Comparison of ENCODE assay signal across 30 cellular contexts in genomic region chr7:147048864-147049263, GRCh38.
"Had no signal": no experiment of that assay in that cellular context is flagged by ENCODE, and none has a peak within 500 bp of the region (broad histone marks: within the 10 kb centered on the region; RNA-seq: fewer than 3 reads in every experiment).

No MANE protein-coding gene starts in this region.

- H3K4me3 ChIP-seq: adrenal gland, cardiac muscle cell had no signal

- H3K4me1 ChIP-seq: adrenal gland had no signal

- H3K27me3 ChIP-seq: adrenal gland, cardiac muscle cell had no signal

- H3K27ac ChIP-seq: adrenal gland, cardiac muscle cell, VCaP had no signal

- H3K9me3 ChIP-seq: adrenal gland had no signal

- DNase-seq: activated B cell treated with CpG ODN at 0.5 μM for 24 hours; activated CD4-positive, alpha-beta memory T cell treated with anti-CD3 and anti-CD28 coated beads for 36 hours; activated CD4-positive, alpha-beta T cell treated with anti-CD3 and anti-CD28 coated beads for 4 hours; activated CD4-positive, alpha-beta T cell treated with anti-CD3 and anti-CD28 coated beads, Interleukin-2, amount 10 ng/mL, durations not matched to agents 24 days and 14 days; activated CD4-positive, alpha-beta T cell treated with anti-CD3 and anti-CD28 coated beads, Interleukin-2, amount 50 U/mL, for 1 hour; activated CD4-positive, alpha-beta T cell treated with anti-CD3 and anti-CD28 coated beads, Interleukin-2, amount 50 U/mL, for 4 hours; activated CD4-positive, CD25-positive, alpha-beta regulatory T cell treated with anti-CD3 and anti-CD28 coated beads, Interleukin-2, amount 50 U/mL, for 72 hours; activated CD8-positive, alpha-beta memory T cell treated with anti-CD3 and anti-CD28 coated beads, Interleukin-2, amount 50 U/mL, for 4 hours; activated CD8-positive, alpha-beta T cell treated with anti-CD3 and anti-CD28 coated beads for 36 hours; activated effector memory CD4-positive, alpha-beta T cell treated with anti-CD3 and anti-CD28 coated beads, Interleukin-2, amount 50 U/mL, for 16 hours; activated gamma-delta T cell treated with Interleukin-2 at 50 U/mL for 16 hours; activated naive CD4-positive, alpha-beta T cell; activated naive CD4-positive, alpha-beta T cell treated with anti-CD3 and anti-CD28 coated beads for 36 hours; activated naive CD4-positive, alpha-beta T cell treated with anti-CD3 and anti-CD28 coated beads, Interleukin-2, amount 50 U/mL, for 16 hours; activated naive CD8-positive, alpha-beta T cell treated with anti-CD3 and anti-CD28 coated beads for 36 hours; activated T-cell treated with anti-CD3 and anti-CD28 coated beads for 4 hours; activated T-cell treated with anti-CD3 and anti-CD28 coated beads, Interleukin-2, amount 50 U/mL, for 1 hour; activated T-cell treated with anti-CD3 and anti-CD28 coated beads, Interleukin-2, amount 50 U/mL, for 4 hours; activated T-cell treated with anti-CD3 and anti-CD28 coated beads, Interleukin-2, amount 50 U/mL, for 72 hours; adrenal gland; amniotic stem cell; aorta; caudate nucleus; cerebellar nuclear complex; T-helper 2 cell; T-helper 9 cell had no signal

- ATAC-seq: activated CD8-positive, alpha-beta T cell treated with anti-CD3 and anti-CD28 coated beads for 36 hours; activated naive CD4-positive, alpha-beta T cell treated with anti-CD3 and anti-CD28 coated beads, Interleukin-2, amount 50 U/mL, for 72 hours; activated T-cell treated with anti-CD3 and anti-CD28 coated beads, Interleukin-2, amount 50 U/mL, for 4 hours; activated T-cell treated with anti-CD3 and anti-CD28 coated beads, Interleukin-2, amount 50 U/mL, for 72 hours; activated T-helper 17 cell treated with anti-CD3 and anti-CD28 coated beads, Interleukin-2, amount 50 U/mL, for 72 hours had no signal

- H3K36me3 ChIP-seq: adrenal gland, cardiac muscle cell had no signal
